Comparison of ENCODE assay signal across 26 cellular contexts in genomic region chr16:50848755-50849514, GRCh38.
"Had no signal": no experiment of that assay in that cellular context is flagged by ENCODE, and none has a peak within 500 bp of the region (broad histone marks: within the 10 kb centered on the region; RNA-seq: fewer than 3 reads in every experiment).

No MANE protein-coding gene starts in this region.

- H3K36me3 Mint-ChIP-seq: activated naive CD4-positive, alpha-beta T cell treated with anti-CD3 and anti-CD28 coated beads, Interleukin-2, amount 50 U/mL, for 72 hours had no signal

- H3K4me1 ChIP-seq: ascending aorta, Peyer's patch, SJCRH30 had no signal

- H3K9ac ChIP-seq: SK-N-SH had no signal

- H3K4me2 ChIP-seq: SK-N-SH had no signal

- H3K4me3 Mint-ChIP-seq: activated CD8-positive, alpha-beta T cell treated with anti-CD3 and anti-CD28 coated beads for 36 hours; activated naive CD8-positive, alpha-beta T cell treated with anti-CD3 and anti-CD28 coated beads, Interleukin-2, amount 50 U/mL, for 24 hours; activated T-cell treated with anti-CD3 and anti-CD28 coated beads, Interleukin-2, amount 50 U/mL, for 24 hours; activated T-helper 1 cell treated with anti-CD3 and anti-CD28 coated beads, Interleukin-12 subunit alpha, Interleukin-12 subunit beta, Interleukin-2, Interleukin-4 antibody, amounts not matched to agents 30 ng/mL and 10 ng/mL and 1 ng/mL, durations not matched to agents 14 hours and 24 hours and 36 hours; central memory CD8-positive, alpha-beta T cell had no signal

- H3K9me3 ChIP-seq: ascending aorta, body of pancreas, MG63, Peyer's patch, SJCRH30, SK-N-SH had no signal

- H3K9me3 Mint-ChIP-seq: activated CD8-positive, alpha-beta T cell treated with anti-CD3 and anti-CD28 coated beads for 36 hours; activated naive CD4-positive, alpha-beta T cell treated with anti-CD3 and anti-CD28 coated beads, Interleukin-2, amount 50 U/mL, for 72 hours; activated naive CD8-positive, alpha-beta T cell treated with anti-CD3 and anti-CD28 coated beads, Interleukin-2, amount 50 U/mL, for 24 hours; activated T-cell treated with anti-CD3 and anti-CD28 coated beads, Interleukin-2, amount 50 U/mL, for 24 hours; activated T-helper 1 cell treated with anti-CD3 and anti-CD28 coated beads, Interleukin-12 subunit alpha, Interleukin-12 subunit beta, Interleukin-2, Interleukin-4 antibody, amounts not matched to agents 30 ng/mL and 10 ng/mL and 1 ng/mL, durations not matched to agents 14 hours and 24 hours and 36 hours; central memory CD8-positive, alpha-beta T cell had no signal

- DNase-seq: activated CD4-positive, CD25-positive, alpha-beta regulatory T cell; activated CD8-positive, alpha-beta T cell treated with anti-CD3 and anti-CD28 coated beads for 36 hours; activated effector memory CD4-positive, alpha-beta T cell treated with anti-CD3 and anti-CD28 coated beads, Interleukin-2, amount 50 U/mL, for 16 hours; activated naive CD4-positive, alpha-beta T cell treated with Interleukin-2 at 50 U/mL for 16 hours; activated naive CD8-positive, alpha-beta T cell treated with anti-CD3 and anti-CD28 coated beads, Interleukin-2, amount 50 U/mL, for 24 hours; activated T-cell treated with anti-CD3 and anti-CD28 coated beads, Interleukin-2, amount 50 U/mL, for 24 hours; amniotic stem cell; body of pancreas; MG63; NCI-H1105 treated with DMSO at 0.1 percent for 48 hours; NCI-H1436 treated with DMSO at 0.1 percent for 48 hours; NCI-H187; NCI-H2081; NCI-H446; NCI-H524; Peyer's patch; Right ventricle myocardium superior; SJCRH30; SK-N-SH; T-helper 1 cell had no signal

- H3K4me3 ChIP-seq: ascending aorta, body of pancreas, MG63, Peyer's patch, SJCRH30 had no signal

- H3K27me3 ChIP-seq: ascending aorta, body of pancreas, MG63, Peyer's patch, SJCRH30 had no signal

- H3K27ac Mint-ChIP-seq: activated CD8-positive, alpha-beta T cell treated with anti-CD3 and anti-CD28 coated beads for 36 hours; activated naive CD4-positive, alpha-beta T cell treated with anti-CD3 and anti-CD28 coated beads, Interleukin-2, amount 50 U/mL, for 72 hours; activated naive CD8-positive, alpha-beta T cell treated with anti-CD3 and anti-CD28 coated beads, Interleukin-2, amount 50 U/mL, for 24 hours; activated T-cell treated with anti-CD3 and anti-CD28 coated beads, Interleukin-2, amount 50 U/mL, for 24 hours; activated T-helper 1 cell treated with anti-CD3 and anti-CD28 coated beads, Interleukin-12 subunit alpha, Interleukin-12 subunit beta, Interleukin-2, Interleukin-4 antibody, amounts not matched to agents 30 ng/mL and 10 ng/mL and 1 ng/mL, durations not matched to agents 14 hours and 24 hours and 36 hours had no signal

- H3K36me3 ChIP-seq: ascending aorta, MG63, Peyer's patch, SJCRH30 had no signal

- H3K27ac ChIP-seq: ascending aorta, body of pancreas, Peyer's patch, RWPE1, SJCRH30, VCaP had no signal

- ATAC-seq: activated CD8-positive, alpha-beta T cell treated with anti-CD3 and anti-CD28 coated beads for 36 hours; activated naive CD4-positive, alpha-beta T cell treated with anti-CD3 and anti-CD28 coated beads, Interleukin-2, amount 50 U/mL, for 72 hours; activated naive CD8-positive, alpha-beta T cell treated with anti-CD3 and anti-CD28 coated beads, Interleukin-2, amount 50 U/mL, for 24 hours; body of pancreas had no signal

- H3K4me1 Mint-ChIP-seq: activated naive CD8-positive, alpha-beta T cell treated with anti-CD3 and anti-CD28 coated beads, Interleukin-2, amount 50 U/mL, for 24 hours; central memory CD8-positive, alpha-beta T cell had no signal
